Comparison of ENCODE assay signal across 9 cellular contexts in the genomic region with DNA sequence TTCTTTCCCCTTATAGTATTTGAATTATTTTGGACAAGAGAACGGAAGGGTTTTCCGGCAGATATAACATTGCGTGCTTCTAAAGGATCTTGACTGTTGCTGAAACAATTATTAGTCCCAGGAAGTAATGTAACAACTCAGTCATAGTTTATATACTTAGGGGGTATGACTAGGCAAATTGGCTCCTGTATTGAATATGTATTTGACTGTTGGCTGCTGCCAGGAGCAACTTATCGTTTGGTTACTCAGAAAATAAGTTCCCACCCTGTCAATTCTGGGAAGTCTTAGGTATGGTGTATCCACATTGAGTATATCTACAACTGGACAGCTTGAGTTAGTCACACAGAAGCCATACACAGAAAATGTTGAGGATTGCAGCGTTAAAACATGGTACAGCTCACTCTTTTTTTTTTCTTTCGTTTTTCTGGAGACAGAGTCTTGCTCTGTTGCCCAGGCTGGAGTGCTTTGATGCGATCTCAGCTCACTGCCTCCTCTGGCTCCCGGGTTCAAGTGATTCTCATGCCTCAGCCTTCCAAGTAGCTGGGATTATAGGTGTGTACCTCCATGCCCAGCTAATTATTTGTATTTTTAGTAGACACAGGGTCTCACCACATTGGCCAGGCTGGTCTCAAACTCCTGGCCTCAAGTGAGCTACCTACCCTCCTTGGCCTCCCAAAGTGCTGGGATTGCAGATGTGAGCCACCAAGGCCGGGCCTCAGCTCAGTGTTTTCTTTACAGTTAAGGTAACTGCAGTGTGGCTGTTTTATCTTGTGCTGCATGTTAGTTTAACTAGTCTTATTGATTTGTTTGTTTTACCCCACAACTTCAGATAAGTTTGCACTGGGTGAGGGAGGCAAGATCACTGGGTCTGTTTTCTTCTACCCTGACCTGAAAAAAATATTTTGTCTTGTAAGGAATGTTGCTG. TPM values are rescaled to one million over a fixed set of nuclear protein-coding genes. Genes with fewer than 3 reads are reported as not detected.
DNase-seq lines count a peak whose midpoint lies in the region; ATAC-seq and TF ChIP-seq lines count a peak whose summit lies in the region.
"Had no signal": no experiment of that assay in that cellular context is flagged by ENCODE, and none has a peak within 500 bp of the region (broad histone marks: within the 10 kb centered on the region; RNA-seq: fewer than 3 reads in every experiment).

No MANE protein-coding gene starts in this region.

- no peak for TF ChIP-seq POLR2A in transverse colon (IDR thresholded peaks at IDR 0.05)

- ATAC-seq in activated T-helper 17 cell treated with anti-CD3 and anti-CD28 coated beads, Interleukin-2, amount 50 U/mL, for 72 hours (replicated peaks), result peak; percentile 51
- ATAC-seq in left lung (peak; percentile 4), GM18520 (IDR thresholded peaks at IDR 0.05; ENCODE audit: unreplicated experiment) (no peak)

- H3K27ac Mint-ChIP-seq in activated naive CD4-positive, alpha-beta T cell treated with anti-CD3 and anti-CD28 coated beads, Interleukin-2, amount 10 ng/mL, durations not matched to agents 7 days and 5 days, result peak overlapping the region; percentile 99
- peak overlapping the region; percentile 99 for H3K27ac Mint-ChIP-seq in activated T-helper 17 cell treated with anti-CD3 and anti-CD28 coated beads, Interleukin-2, amount 50 U/mL, for 72 hours

- H3K4me1 Mint-ChIP-seq in activated naive CD4-positive, alpha-beta T cell treated with anti-CD3 and anti-CD28 coated beads, Interleukin-2, amount 10 ng/mL, durations not matched to agents 7 days and 5 days, result peaks cover 92% of the 10 kb centered on the region
- H3K4me1 Mint-ChIP-seq in activated T-helper 17 cell treated with anti-CD3 and anti-CD28 coated beads, Interleukin-2, amount 50 U/mL, for 72 hours, result peaks cover 56% of the 10 kb centered on the region

- H3K27me3 ChIP-seq in left lung (no peaks in the 10 kb centered on the region), transverse colon (no peaks in the 10 kb centered on the region)

- CTCF ChIA-PET in activated naive CD4-positive, alpha-beta T cell treated with anti-CD3 and anti-CD28 coated beads, Interleukin-2, amount 10 ng/mL, durations not matched to agents 7 days and 5 days (lab: Charles Lee), result interaction anchor here (0.7 to 3.0 kb wide), 7 partner anchors 9 to 231 kb away, joined by 3 to 12 read pairs (median 4); a partner anchor contains a TSS

- H3K36me3 Mint-ChIP-seq in activated naive CD4-positive, alpha-beta T cell treated with anti-CD3 and anti-CD28 coated beads, Interleukin-2, amount 10 ng/mL, durations not matched to agents 7 days and 5 days, result peaks cover 40% of the 10 kb centered on the region
- peaks cover 95% of the 10 kb centered on the region for H3K36me3 Mint-ChIP-seq in activated T-helper 17 cell treated with anti-CD3 and anti-CD28 coated beads, Interleukin-2, amount 50 U/mL, for 72 hours (ENCODE audit: low read depth)

- H3K9me3 ChIP-seq in left lung, result no peaks in the 10 kb centered on the region
- H3K9me3 ChIP-seq in transverse colon, result no peaks in the 10 kb centered on the region
- H3K9me3 ChIP-seq: Caco-2 had no signal

- peaks cover 20 to 99% of the 10 kb centered on the region in 2 donors for H3K4me1 ChIP-seq in left lung
- H3K4me1 ChIP-seq in transverse colon, result peaks cover 12 to 72% (median 30%) of the 10 kb centered on the region in 4 donors
- H3K4me1 ChIP-seq: Caco-2 had no signal

- TF ChIP-seq EP300 in transverse colon (IDR thresholded peaks at IDR 0.05; ENCODE audit: low read depth), result no peak

- no peak for TF ChIP-seq CTCF in left lung (IDR thresholded peaks at IDR 0.05)
- TF ChIP-seq CTCF in transverse colon (IDR thresholded peaks at IDR 0.05), result no peak

- no peak overlapping the region for H3K4me3 ChIP-seq in left lung
- H3K4me3 ChIP-seq in transverse colon, result no peak overlapping the region

- H3K4me3 Mint-ChIP-seq in activated naive CD4-positive, alpha-beta T cell treated with anti-CD3 and anti-CD28 coated beads, Interleukin-2, amount 10 ng/mL, durations not matched to agents 7 days and 5 days, result peak overlapping the region; percentile 72
- peak overlapping the region; percentile 91 for H3K4me3 Mint-ChIP-seq in activated T-helper 17 cell treated with anti-CD3 and anti-CD28 coated beads, Interleukin-2, amount 50 U/mL, for 72 hours

- 52 to 100% methylated on average over 1 to 9 of the region's 9 CpGs for WGBS in transverse colon (ENCODE audit: low coverage in 1 of 2), 2 donors

- peak overlapping the region; percentile 83 to 95 for H3K27ac ChIP-seq in left lung
- H3K27ac ChIP-seq in transverse colon, result peak overlapping the region; percentile 81 to 90 (median 84)

- peaks cover 0 to under 1% of the 10 kb centered on the region in 2 donors for H3K36me3 ChIP-seq in left lung
- no peaks in the 10 kb centered on the region for H3K36me3 ChIP-seq in transverse colon

- no peaks in the 10 kb centered on the region for H3K9me3 Mint-ChIP-seq in activated naive CD4-positive, alpha-beta T cell treated with anti-CD3 and anti-CD28 coated beads, Interleukin-2, amount 10 ng/mL, durations not matched to agents 7 days and 5 days
- no peaks in the 10 kb centered on the region for H3K9me3 Mint-ChIP-seq in activated T-helper 17 cell treated with anti-CD3 and anti-CD28 coated beads, Interleukin-2, amount 50 U/mL, for 72 hours

- no peak for DNase-seq in activated naive CD4-positive, alpha-beta T cell treated with anti-CD3 and anti-CD28 coated beads, Interleukin-2, amount 10 ng/mL, durations not matched to agents 7 days and 5 days
- no peak for DNase-seq in activated naive CD4-positive, alpha-beta T cell (lab: John Stamatoyannopoulos, UW)
- no peak for DNase-seq in left lung
- no peak for DNase-seq in transverse colon
- no peak for DNase-seq in posterior cingulate gyrus
- no peak for DNase-seq in NCI-H146 treated with DMSO at 0.1 percent for 48 hours (lab: John Stamatoyannopoulos, UW; ENCODE audit: unreplicated experiment)

- in situ Hi-C loops in transverse colon (cut with MboI; ENCODE audit: low pct_ligation_motif_present in 1 of 4, low pct_unique_long_range_greater_than_20kb in 1 of 4, low sequenced_read_pairs in 3 of 4), result no loop called here

- intact Hi-C loops in left lung (cut with DNase I), result no loop called here
- intact Hi-C loops in transverse colon (cut with DNase I; ENCODE audit: low total_unique reads), result no loop called here
- intact Hi-C loops in posterior cingulate gyrus (cut with DNase I), result no loop called here

- no peaks in the 10 kb centered on the region for H3K27me3 Mint-ChIP-seq in activated naive CD4-positive, alpha-beta T cell treated with anti-CD3 and anti-CD28 coated beads, Interleukin-2, amount 10 ng/mL, durations not matched to agents 7 days and 5 days
- no peaks in the 10 kb centered on the region for H3K27me3 Mint-ChIP-seq in activated T-helper 17 cell treated with anti-CD3 and anti-CD28 coated beads, Interleukin-2, amount 50 U/mL, for 72 hours

RNA-seq across cellular contexts. Expression of a gene that starts 10.2 kb away (rescaled TPM):
- 100 to 1,000 TPM; 219 to 280 TPM for total RNA-seq in activated T-helper 17 cell treated with anti-CD3 and anti-CD28 coated beads, Interleukin-2, amount 50 U/mL, for 72 hours
- total RNA-seq in left lung, result 10 to 100 TPM; 39.8 to 77.3 TPM
- 10 to 100 TPM; 20.1 to 47.0 (median 33.8) TPM for total RNA-seq in transverse colon
